Comparison of ENCODE assay signal across 8 cellular contexts in the genomic region with DNA sequence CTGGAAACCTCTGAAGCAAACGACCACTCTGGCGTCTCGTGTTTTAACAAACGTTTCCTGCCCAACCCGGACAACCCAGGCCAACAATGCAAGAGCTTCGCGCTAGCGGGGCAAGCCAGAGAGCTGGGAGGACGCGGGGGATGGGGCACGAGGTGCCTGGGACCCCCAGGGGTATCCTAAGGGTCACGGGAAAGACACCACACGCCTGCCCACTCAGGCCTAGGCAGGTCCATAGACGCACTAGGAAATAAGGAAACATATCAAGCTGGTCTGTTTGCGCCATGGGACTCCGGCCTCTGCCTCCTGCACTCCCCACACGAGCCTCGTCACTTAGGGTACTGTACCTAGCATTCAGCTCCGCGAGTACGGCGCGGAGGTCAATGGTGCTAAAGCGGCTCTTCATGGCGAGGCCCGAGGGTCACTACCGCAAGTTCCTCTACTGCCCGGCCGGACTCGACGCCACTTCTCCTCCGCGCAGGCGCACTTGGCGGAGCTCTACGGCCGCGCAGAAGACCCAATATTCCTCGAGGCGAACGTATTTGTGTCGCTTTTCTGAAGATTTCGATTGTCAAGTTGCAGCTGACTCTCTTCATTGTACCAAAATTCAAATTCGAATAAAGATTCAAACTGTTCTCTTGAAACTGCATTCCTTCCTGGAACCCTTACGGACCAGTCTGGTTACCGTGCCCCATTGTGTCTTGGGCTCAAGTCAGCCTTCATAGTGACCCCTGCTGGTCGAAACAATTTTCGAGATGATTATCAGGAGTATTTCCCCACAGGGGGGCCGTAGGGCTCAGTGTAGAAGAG. TPM values are rescaled to one million over a fixed set of nuclear protein-coding genes. Genes with fewer than 3 reads are reported as not detected.
DNase-seq lines count a peak whose midpoint lies in the region; ATAC-seq and TF ChIP-seq lines count a peak whose summit lies in the region.

A gene with protein sequence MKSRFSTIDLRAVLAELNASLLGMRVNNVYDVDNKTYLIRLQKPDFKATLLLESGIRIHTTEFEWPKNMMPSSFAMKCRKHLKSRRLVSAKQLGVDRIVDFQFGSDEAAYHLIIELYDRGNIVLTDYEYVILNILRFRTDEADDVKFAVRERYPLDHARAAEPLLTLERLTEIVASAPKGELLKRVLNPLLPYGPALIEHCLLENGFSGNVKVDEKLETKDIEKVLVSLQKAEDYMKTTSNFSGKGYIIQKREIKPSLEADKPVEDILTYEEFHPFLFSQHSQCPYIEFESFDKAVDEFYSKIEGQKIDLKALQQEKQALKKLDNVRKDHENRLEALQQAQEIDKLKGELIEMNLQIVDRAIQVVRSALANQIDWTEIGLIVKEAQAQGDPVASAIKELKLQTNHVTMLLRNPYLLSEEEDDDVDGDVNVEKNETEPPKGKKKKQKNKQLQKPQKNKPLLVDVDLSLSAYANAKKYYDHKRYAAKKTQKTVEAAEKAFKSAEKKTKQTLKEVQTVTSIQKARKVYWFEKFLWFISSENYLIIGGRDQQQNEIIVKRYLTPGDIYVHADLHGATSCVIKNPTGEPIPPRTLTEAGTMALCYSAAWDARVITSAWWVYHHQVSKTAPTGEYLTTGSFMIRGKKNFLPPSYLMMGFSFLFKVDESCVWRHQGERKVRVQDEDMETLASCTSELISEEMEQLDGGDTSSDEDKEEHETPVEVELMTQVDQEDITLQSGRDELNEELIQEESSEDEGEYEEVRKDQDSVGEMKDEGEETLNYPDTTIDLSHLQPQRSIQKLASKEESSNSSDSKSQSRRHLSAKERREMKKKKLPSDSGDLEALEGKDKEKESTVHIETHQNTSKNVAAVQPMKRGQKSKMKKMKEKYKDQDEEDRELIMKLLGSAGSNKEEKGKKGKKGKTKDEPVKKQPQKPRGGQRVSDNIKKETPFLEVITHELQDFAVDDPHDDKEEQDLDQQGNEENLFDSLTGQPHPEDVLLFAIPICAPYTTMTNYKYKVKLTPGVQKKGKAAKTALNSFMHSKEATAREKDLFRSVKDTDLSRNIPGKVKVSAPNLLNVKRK (minus strand): TSS at position 438 of the 807 bp plus-strand sequence. CDS start 35 bp downstream, at position 403.

- H3K4me3 Mint-ChIP-seq in endothelial cell (ENCODE audit: unreplicated experiment): peak within 1 kb of the TSS; percentile 99

- H3K27me3 Mint-ChIP-seq in endothelial cell (ENCODE audit: unreplicated experiment): peaks cover 8% of the 10 kb centered on the region

- peaks cover 13% of the 10 kb centered on the region for H3K36me3 Mint-ChIP-seq in endothelial cell (ENCODE audit: low read depth, unreplicated experiment)

- peak; percentile 90 for DNase-seq in Caki2 (ENCODE audit: low read depth)
- peak; percentile 83 for DNase-seq in HT1080 (ENCODE audit: low read depth)
- DNase-seq in NOMO-1 treated with dmso at 0.1 percent for 144 hours (lab: John Stamatoyannopoulos, UW; ENCODE audit: unreplicated experiment): peak; percentile 83
- peak; percentile 51 for DNase-seq in activated CD8-positive, alpha-beta memory T cell treated with anti-CD3 and anti-CD28 coated beads, Interleukin-2, amount 50 U/mL, for 24 hours (ENCODE audit: extremely low read depth)
- DNase-seq in endothelial cell (ENCODE audit: low spot score): peak; percentile 87
- DNase-seq in middle frontal gyrus (ENCODE audit: extremely low spot score, low spot score): peak; percentile 88
- DNase-seq in stimulated activated CD8-positive, alpha-beta memory T cell treated with anti-CD3 and anti-CD28 coated beads, Interleukin-4, amount 100 ng/mL, for 1 hour (ENCODE audit: low read depth in 2 of 2, low spot score in 1 of 2): peak; percentile 50 to 53

- H3K4me1 Mint-ChIP-seq in endothelial cell (ENCODE audit: unreplicated experiment): peaks cover 19% of the 10 kb centered on the region

- H3K9me3 Mint-ChIP-seq in endothelial cell (ENCODE audit: unreplicated experiment): no peaks in the 10 kb centered on the region

- peak; percentile 80 for ATAC-seq in GM21360 (IDR thresholded peaks at IDR 0.05; ENCODE audit: unreplicated experiment)

- peak within 1 kb of the TSS; percentile 100 for H3K27ac Mint-ChIP-seq in endothelial cell (ENCODE audit: unreplicated experiment)

- TF ChIP-seq CTCF in endothelial cell (IDR thresholded peaks at IDR 0.05; ENCODE audit: unreplicated experiment): peak; percentile 70

- in situ Hi-C loops in Caki2 (cut with HindIII; ENCODE audit: low pct_unique_long_range_greater_than_20kb, low sequenced_read_pairs): loop anchor here (25.0 kb wide), 1 partner anchor 285 kb away; no protein-coding TSS in a partner anchor

RNA-seq across cellular contexts. Expression of the gene that starts here (rescaled TPM):
- total RNA-seq in Caki2 (2014; rRNA removed; shearing (Covaris generic); ENCODE audit: low replicate concordance): 17.0 and 43.6 TPM in 2 replicates
- total RNA-seq in HT1080 (2014; rRNA removed; shearing (Covaris generic)): 31.2 and 38.6 TPM in 2 replicates
- 21.7 and 28.4 TPM in 2 replicates for polyA plus RNA-seq in HT1080 (2015; cell fraction: cytosol; rRNA removed)
- 76.7 and 92.4 TPM in 2 replicates for polyA plus RNA-seq in HT1080 (2015; cell fraction: nucleus; rRNA removed)
- 55.5 TPM for total RNA-seq in endothelial cell (ENCODE audit: unreplicated experiment)

Comparison
In these comparisons a context has a peak if more than half of its experiments do, and no peak if none do; other contexts are left out.
1. Peak in every context shown above with its lines: DNase-seq and ATAC-seq.